In genomic region chr1:170663441-170664282, GRCh38 we compare ENCODE assay signal across 9 cellular contexts. TPM values are rescaled to one million over a fixed set of nuclear protein-coding genes. Genes with fewer than 3 reads are reported as not detected.
DNase-seq lines count a peak whose midpoint lies in the region; ATAC-seq and TF ChIP-seq lines count a peak whose summit lies in the region.
"Had no signal": no experiment of that assay in that cellular context is flagged by ENCODE, and none has a peak within 500 bp of the region (broad histone marks: within the 10 kb centered on the region; RNA-seq: fewer than 3 reads in every experiment).

Gene PRRX1, plus strand, starts transcription at chr1:170664131. Its CDS starts 88 bp downstream, at chr1:170664219.

- TF ChIP-seq RAD21 in liver (IDR thresholded peaks at IDR 0.05), result no peak

- H3K27me3 ChIP-seq in liver (ENCODE audit: control insufficient read depth in 4 of 4, insufficient read depth in 4 of 4, low read length in 3 of 4), result peaks cover 9 to 24% (median 15%) of the 10 kb centered on the region in 4 donors

- no peaks in the 10 kb centered on the region for H3K36me3 ChIP-seq in liver (ENCODE audit: control insufficient read depth in 4 of 4, insufficient read depth in 3 of 4, low read depth in 1 of 4, low read length in 3 of 4)

- 5% methylated on average over 26 of the region's 26 CpGs for WGBS in liver

- H3K4me1 ChIP-seq in liver (ENCODE audit: control insufficient read depth in 4 of 4, insufficient read depth in 4 of 4, low read length in 3 of 4), result peaks cover 9 to 26% (median 17%) of the 10 kb centered on the region in 4 donors

- ATAC-seq in GM18517 (IDR thresholded peaks at IDR 0.05; ENCODE audit: unreplicated experiment) (no peak), GM21786 (IDR thresholded peaks at IDR 0.05; ENCODE audit: unreplicated experiment) (no peak)

- H3K27ac ChIP-seq in liver (ENCODE audit: low read depth in 1 of 2, low read length in 2 of 2), result no peak within 1 kb of the TSS
- peak within 1 kb of the TSS; percentile 57 for H3K27ac ChIP-seq in substantia nigra (ENCODE audit: low read depth, low read length, poor library complexity, severe bottlenecking)

- DNase-seq in NCI-H345 (lab: John Stamatoyannopoulos, UW) (peak; percentile 20), NCI-H345 treated with DMSO at 0.1 percent for 48 hours (lab: John Stamatoyannopoulos, UW; ENCODE audit: unreplicated experiment) (no peak), cardiac fibroblast (ENCODE audit: low read depth in 2 of 2) (peak; percentile 59 to 61), substantia nigra (lab: John Stamatoyannopoulos, UW) (peak in 3 of 49 donors; percentile 32 to 35 (median 33)), NCI-H128 (lab: John Stamatoyannopoulos, UW; ENCODE audit: unreplicated experiment) (no peak)
- DNase-seq: stimulated activated CD4-positive, alpha-beta T cell treated with anti-CD3 and anti-CD28 coated beads, Interleukin-15, amount 100 ng/mL, for 24 hours had no signal

- no peak for TF ChIP-seq CTCF in cardiac fibroblast (IDR thresholded peaks at IDR 0.05; ENCODE audit: low read depth, low read length)
- TF ChIP-seq CTCF in liver (IDR thresholded peaks at IDR 0.05; ENCODE audit: low read depth, low read length, missing input control), result no peak

- H3K9ac ChIP-seq in liver (ENCODE audit: low read depth in 1 of 2, low read length in 2 of 2), result no peak within 1 kb of the TSS

- H3K9me3 ChIP-seq in liver (ENCODE audit: control insufficient read depth in 4 of 4, low read length in 3 of 4), result no peaks in the 10 kb centered on the region

- H3K4me3 ChIP-seq in cardiac fibroblast (replicated peaks in 1 of 2; ENCODE audit: low read depth in 2 of 2, low read length in 2 of 2) (peak within 1 kb of the TSS; percentile 85 to 89), liver (ENCODE audit: low read depth in 1 of 3, low read length in 3 of 3) (peak within 1 kb of the TSS in 2 of 3 donors; percentile 30 to 51)

TF ChIP-seq in liver, 16 proteins besides CTCF, POLR2A, EP300 and RAD21:
- TF ChIP-seq REST (IDR thresholded peaks at IDR 0.05) (no peak), HNF4A (conservative IDR thresholded peaks at IDR 0.05) (no peak), ATF3 (IDR thresholded peaks at IDR 0.05) (no peak), ZBTB33 (IDR thresholded peaks at IDR 0.05) (no peak), MAX (IDR thresholded peaks at IDR 0.05) (no peak), YY1 (IDR thresholded peaks at IDR 0.05) (no peak), GABPA (IDR thresholded peaks at IDR 0.05 in 1 of 2, conservative IDR thresholded peaks at IDR 0.05 in 1 of 2) (no peak)

RNA-seq across cellular contexts. Expression of gene PRRX1, which starts in this region (rescaled TPM):
- under 1 TPM; under 0.01 to 0.25 TPM for total RNA-seq in liver
- polyA plus RNA-seq in liver, result under 1 TPM in 1 of 2 donors, not detected in 1; 0.37 TPM

Comparison
In these comparisons a context has a peak if more than half of its experiments do, and no peak if none do; other contexts are left out.
1. DNase-seq: peak in NCI-H345 (single experiment) and cardiac fibroblast (2 of 2); none in NCI-H345 treated with DMSO at 0.1 percent for 48 hours (single experiment) and NCI-H128 (single experiment).